ENCODE assay signal across 20 cellular contexts in genomic region chr1:112410704-112411103, GRCh38. TPM values are rescaled to one million over a fixed set of nuclear protein-coding genes. Genes with fewer than 3 reads are reported as not detected.
DNase-seq lines count a peak whose midpoint lies in the region; ATAC-seq, FAIRE-seq and TF ChIP-seq lines count a peak whose summit lies in the region.
"Had no signal": no experiment of that assay in that cellular context is flagged by ENCODE, and none has a peak within 500 bp of the region (broad histone marks: within the 10 kb centered on the region; RNA-seq: fewer than 3 reads in every experiment).

No MANE protein-coding gene starts in this region.

- H3K36me3 ChIP-seq in keratinocyte (ENCODE audit: control insufficient read depth in 2 of 2, extremely low read depth in 1 of 2, insufficient read depth in 2 of 2, low read length in 2 of 2) = peaks cover 2 to 10% of the 10 kb centered on the region in 2 experiments
- H3K36me3 ChIP-seq in WERI-Rb-1 = peaks cover 21% of the 10 kb centered on the region

- no peak for TF ChIP-seq POLR2A in H54 (IDR thresholded peaks at IDR 0.05; ENCODE audit: low read depth, low read length)

- H2AFZ ChIP-seq in keratinocyte (ENCODE audit: control insufficient read depth, low read length) = no peak overlapping the region
- H2AFZ ChIP-seq: GM23248 had no signal

- in situ Hi-C loops in G401 (cut with HindIII; ENCODE audit: low sequenced_read_pairs) = no loop called here

- no peak overlapping the region for H3K4me3 Mint-ChIP-seq in activated T-helper 17 cell treated with anti-CD3 and anti-CD28 coated beads, Interleukin-2, amount 50 U/mL, for 72 hours
- H3K4me3 Mint-ChIP-seq: CD4-positive, alpha-beta memory T cell; H9 had no signal

- H3K79me2 ChIP-seq in keratinocyte (ENCODE audit: control insufficient read depth, insufficient read depth, low read length) = peaks cover 63% of the 10 kb centered on the region

- no peak overlapping the region for H3K9ac ChIP-seq in keratinocyte (ENCODE audit: control insufficient read depth, extremely low read depth, insufficient read depth, low read length)
- H3K9ac ChIP-seq: GM23248 had no signal

- H3K27ac Mint-ChIP-seq in activated T-helper 17 cell treated with anti-CD3 and anti-CD28 coated beads, Interleukin-2, amount 50 U/mL, for 72 hours = no peak overlapping the region
- H3K27ac Mint-ChIP-seq: CD4-positive, alpha-beta memory T cell had no signal

- FAIRE-seq in D721Med (lab: Jason Lieb, UNC) (peak; percentile 29), H54 (lab: Jason Lieb, UNC) (peak; percentile 73), keratinocyte (lab: Jason Lieb, UNC) (peak; percentile 5)
- FAIRE-seq: GM12878, H1 had no signal

- dilution Hi-C loops in keratinocyte (cut with MboI; ENCODE audit: extremely low pct_ligation_motif_present, low sequenced_read_pairs) = no loop called here

- ATAC-seq in activated T-helper 17 cell treated with anti-CD3 and anti-CD28 coated beads, Interleukin-2, amount 50 U/mL, for 72 hours (replicated peaks) = peak; percentile 42
- ATAC-seq in GM21619 (IDR thresholded peaks at IDR 0.05; ENCODE audit: unreplicated experiment) = no peak
- ATAC-seq in HG02763 (IDR thresholded peaks at IDR 0.05; ENCODE audit: unreplicated experiment) = no peak
- ATAC-seq: GM12878, HCT116 had no signal

- H3K27me3 Mint-ChIP-seq in activated T-helper 17 cell treated with anti-CD3 and anti-CD28 coated beads, Interleukin-2, amount 50 U/mL, for 72 hours = peaks cover 3% of the 10 kb centered on the region

- H3K4me2 ChIP-seq in keratinocyte (ENCODE audit: control insufficient read depth, extremely low read depth, insufficient read depth, low read depth, low read length) = no peak overlapping the region

- H3K4me3 ChIP-seq in keratinocyte (ENCODE audit: control insufficient read depth in 2 of 3, extremely low read depth in 1 of 3, insufficient read depth in 2 of 3, low read depth in 1 of 3, low read length in 3 of 3) = no peak overlapping the region
- no peak overlapping the region for H3K4me3 ChIP-seq in WERI-Rb-1 (ENCODE audit: low read depth, low read length)
- H3K4me3 ChIP-seq: GM12878, GM23248 had no signal

- DNase-seq in D721Med (ENCODE audit: insufficient read length, low spot score) = no peak
- no peak for DNase-seq in H54 (ENCODE audit: insufficient read length, low spot score)
- DNase-seq in keratinocyte (ENCODE audit: low read depth, low spot score) = no peak
- DNase-seq in WERI-Rb-1 = no peak
- DNase-seq in G401 (ENCODE audit: low spot score) = no peak
- DNase-seq: C1 segment of cervical spinal cord; Calu3; CD4-positive, alpha-beta memory T cell; COR-L47; DMS153; DND-41; GDM1; GM23248; H9 had no signal

- no peaks in the 10 kb centered on the region for H3K9me3 Mint-ChIP-seq in activated T-helper 17 cell treated with anti-CD3 and anti-CD28 coated beads, Interleukin-2, amount 50 U/mL, for 72 hours
- H3K9me3 Mint-ChIP-seq: H9 had no signal

- H3K4me1 Mint-ChIP-seq in activated T-helper 17 cell treated with anti-CD3 and anti-CD28 coated beads, Interleukin-2, amount 50 U/mL, for 72 hours = no peaks in the 10 kb centered on the region
- H3K4me1 Mint-ChIP-seq: CD4-positive, alpha-beta memory T cell had no signal

- H3K9me3 ChIP-seq in keratinocyte (ENCODE audit: control insufficient read depth, low read depth, low read length) = no peaks in the 10 kb centered on the region
- H3K9me3 ChIP-seq in WERI-Rb-1 (ENCODE audit: severe bottlenecking) = no peaks in the 10 kb centered on the region

- peaks cover 2% of the 10 kb centered on the region for H4K20me1 ChIP-seq in keratinocyte (ENCODE audit: control insufficient read depth, extremely low read depth, insufficient read depth, low read length)

- no peak overlapping the region for H3K27ac ChIP-seq in keratinocyte (ENCODE audit: control insufficient read depth, insufficient read depth, low read length)
- no peak overlapping the region for H3K27ac ChIP-seq in WERI-Rb-1
- H3K27ac ChIP-seq: GM23248 had no signal

- H3K9me1 ChIP-seq in keratinocyte (ENCODE audit: control insufficient read depth, extremely low read depth, insufficient read depth, low read length) = no peaks in the 10 kb centered on the region

- H3K4me1 ChIP-seq in keratinocyte (ENCODE audit: control insufficient read depth, extremely low read depth, insufficient read depth, low read length) = peaks cover 3% of the 10 kb centered on the region

- no peaks in the 10 kb centered on the region for H3K36me3 Mint-ChIP-seq in activated T-helper 17 cell treated with anti-CD3 and anti-CD28 coated beads, Interleukin-2, amount 50 U/mL, for 72 hours (ENCODE audit: low read depth)
- H3K36me3 Mint-ChIP-seq: CD4-positive, alpha-beta memory T cell had no signal

- H3K27me3 ChIP-seq in keratinocyte (ENCODE audit: control insufficient read depth, extremely low read depth, insufficient read depth, low read length) (no peaks in the 10 kb centered on the region), WERI-Rb-1 (ENCODE audit: insufficient read depth, low read depth, severe bottlenecking) (no peaks in the 10 kb centered on the region)

- TF ChIP-seq CTCF in D721Med (IDR thresholded peaks at IDR 0.05; ENCODE audit: insufficient read depth, missing control alignments) (no peak), keratinocyte (optimal IDR thresholded peaks at IDR 0.05 in 1 of 3, IDR thresholded peaks at IDR 0.05 in 1 of 3, conservative IDR thresholded peaks at IDR 0.05 in 1 of 3; ENCODE audit: extremely low read depth in 1 of 3, insufficient read depth in 2 of 3, low read length in 3 of 3) (no peak), WERI-Rb-1 (IDR thresholded peaks at IDR 0.05; ENCODE audit: low read depth, low read length) (no peak)

RNA-seq across cellular contexts. Expression of gene CTTNBP2NL, which starts 14.7 kb away (rescaled TPM):
- total RNA-seq in activated T-helper 17 cell treated with anti-CD3 and anti-CD28 coated beads, Interleukin-2, amount 50 U/mL, for 72 hours = 1 to 10 TPM; 4.0 to 7.2 TPM
- polyA plus RNA-seq in keratinocyte = 16.3 to 20.2 TPM (median 19.1 TPM) in 3 replicates
- 42.5 TPM for polyA plus RNA-seq in keratinocyte (2011; ENCODE audit: low read depth)
- 10.5 and 15.9 TPM in 2 replicates for polyA plus RNA-seq in keratinocyte (2011; cell fraction: cytosol; rRNA removed)
- 21.5 and 24.5 TPM in 2 replicates for polyA plus RNA-seq in keratinocyte (2011; cell fraction: nucleus; rRNA removed)
- polyA plus RNA-seq in keratinocyte (2012; ENCODE audit: low replicate concordance) = 17.6 and 18.6 TPM in 2 replicates
- 11.0 to 38.9 TPM (median 27.5 TPM) in 3 replicates for polyA minus RNA-seq in keratinocyte
- 16.9 TPM for polyA minus RNA-seq in keratinocyte (2011; cell fraction: cytosol; rRNA and poly(A)+ RNA removed)
- polyA minus RNA-seq in keratinocyte (2011; cell fraction: nucleus; rRNA and poly(A)+ RNA removed) = 20.2 and 40.7 TPM in 2 replicates
- 13.2 and 14.8 TPM in 2 replicates for total RNA-seq in G401 (2014; rRNA removed; shearing (Covaris generic))
